8 cellular contexts compared by ENCODE assay signal in genomic region chr15:41936649-41937567, GRCh38. TPM values are rescaled to one million over a fixed set of nuclear protein-coding genes. Genes with fewer than 3 reads are reported as not detected.
DNase-seq lines count a peak whose midpoint lies in the region; TF ChIP-seq lines count a peak whose summit lies in the region.

No MANE protein-coding gene starts in this region.

- no peak for TF ChIP-seq POLR2A in vagina (IDR thresholded peaks at IDR 0.05)

- peaks cover 66% of the 10 kb centered on the region for H3K4me1 ChIP-seq in vagina

- intact Hi-C loops in posterior vena cava (cut with DNase I) (no loop called here), vagina (cut with DNase I) (no loop called here)

- no peaks in the 10 kb centered on the region for H3K27me3 ChIP-seq in vagina

- TF ChIP-seq CTCF in GM12865 (IDR thresholded peaks at IDR 0.05; ENCODE audit: insufficient read depth, low read depth, low read length, missing control alignments) (no peak), cardiac fibroblast (IDR thresholded peaks at IDR 0.05; ENCODE audit: low read depth, low read length) (no peak), vagina (IDR thresholded peaks at IDR 0.05) (no peak)

- H3K27ac ChIP-seq in vagina = peak overlapping the region; percentile 17

- no peaks in the 10 kb centered on the region for H3K36me3 ChIP-seq in vagina

- H3K9me3 ChIP-seq in vagina = no peaks in the 10 kb centered on the region

- DNase-seq in GM12865 (ENCODE audit: low read depth) (peak; percentile 20), cardiac fibroblast (ENCODE audit: low read depth in 2 of 2) (peak; percentile 53 to 68), posterior vena cava (ENCODE audit: low spot score) (peak; percentile 89), vagina (ENCODE audit: extremely low spot score in 2 of 2) (no peak), AG08396 (ENCODE audit: low spot score) (no peak), SW480 (ENCODE audit: low spot score) (no peak), NK-92 (lab: John Stamatoyannopoulos, UW; ENCODE audit: unreplicated experiment) (no peak)
- DNase-seq in activated CD4-positive, CD25-positive, alpha-beta regulatory T cell (lab: John Stamatoyannopoulos, UW) = peak; percentile 37 to 65 (median 54)

- no peak overlapping the region for H3K4me3 ChIP-seq in GM12865 (ENCODE audit: low read depth, low read length)
- H3K4me3 ChIP-seq in cardiac fibroblast (replicated peaks in 1 of 2; ENCODE audit: low read depth in 2 of 2, low read length in 2 of 2) = no peak overlapping the region
- H3K4me3 ChIP-seq in vagina = no peak overlapping the region

RNA-seq across cellular contexts. Expression of gene EHD4, which starts 35.4 kb away (rescaled TPM):
- total RNA-seq in posterior vena cava (10 to 100 TPM; 21.3 to 22.5 TPM), vagina (24.6 TPM)

RNA-seq across cellular contexts. Expression of gene SPTBN5, which starts 43.1 kb away (rescaled TPM):
- total RNA-seq in posterior vena cava (1 to 10 TPM in 1 of 2 donors, under 1 TPM in 1; 0.71 to 1.3 TPM), vagina (0.49 TPM)

Comparison
In these comparisons a context has a peak if more than half of its experiments do, and no peak if none do; other contexts are left out.
1. DNase-seq: peak in GM12865 (single experiment), activated CD4-positive, CD25-positive, alpha-beta regulatory T cell (4 of 4), cardiac fibroblast (2 of 2) and posterior vena cava (single experiment); none in vagina (0 of 2), AG08396 (single experiment), SW480 (single experiment) and NK-92 (single experiment).